8 cellular contexts compared by ENCODE assay signal in genomic region chr2:20649586-20650375, GRCh38. TPM values are rescaled to one million over a fixed set of nuclear protein-coding genes. Genes with fewer than 3 reads are reported as not detected.
DNase-seq lines count a peak whose midpoint lies in the region; ATAC-seq and TF ChIP-seq lines count a peak whose summit lies in the region.

No MANE protein-coding gene starts in this region.

- DNase-seq in Right ventricle myocardium inferior (ENCODE audit: missing footprints) (peak; percentile 63), cardiac septum (ENCODE audit: low spot score) (no peak), vagina (ENCODE audit: extremely low spot score in 2 of 2) (no peak), OCI-M2 (lab: John Stamatoyannopoulos, UW; ENCODE audit: unreplicated experiment) (no peak)
- no peak for DNase-seq in central memory CD8-positive, alpha-beta T cell (ENCODE audit: low spot score in 2 of 2)

- no peak overlapping the region for H3K27ac ChIP-seq in mesodermal cell (ENCODE audit: low read depth, low read length, severe bottlenecking)
- H3K27ac ChIP-seq in vagina: peak overlapping the region; percentile 96

- no peaks in the 10 kb centered on the region for H3K27me3 ChIP-seq in vagina

- peaks cover 10% of the 10 kb centered on the region for H3K36me3 Mint-ChIP-seq in central memory CD8-positive, alpha-beta T cell (ENCODE audit: insufficient read depth)

- peak overlapping the region; percentile 81 for H3K4me3 Mint-ChIP-seq in central memory CD8-positive, alpha-beta T cell

- H3K27me3 Mint-ChIP-seq in central memory CD8-positive, alpha-beta T cell: no peaks in the 10 kb centered on the region

- 91 to 92% methylated on average over 7 to 15 of the region's 17 CpGs for WGBS in mesodermal cell (ENCODE audit: insufficient coverage in 2 of 2), 2 experiments

- peaks cover 13% of the 10 kb centered on the region for H3K4me1 ChIP-seq in mesodermal cell (ENCODE audit: control insufficient read depth, insufficient read depth, low read length, poor library complexity, severe bottlenecking)
- peaks cover 41% of the 10 kb centered on the region for H3K4me1 ChIP-seq in vagina

- intact Hi-C loops in Right ventricle myocardium inferior (cut with DNase I): no loop called here
- intact Hi-C loops in cardiac septum (cut with DNase I): no loop called here
- intact Hi-C loops in vagina (cut with DNase I): no loop called here

- peak overlapping the region; percentile 92 for H3K27ac Mint-ChIP-seq in central memory CD8-positive, alpha-beta T cell (ENCODE audit: low read depth)

- ATAC-seq in Right ventricle myocardium inferior (no peak), HG02678 (IDR thresholded peaks at IDR 0.05; ENCODE audit: unreplicated experiment) (no peak), HG03159 (IDR thresholded peaks at IDR 0.05; ENCODE audit: unreplicated experiment) (no peak)
- no peak for ATAC-seq in central memory CD8-positive, alpha-beta T cell (replicated peaks; ENCODE audit: extremely low read depth, poor library complexity, severe bottlenecking)

- H3K36me3 ChIP-seq in mesodermal cell (ENCODE audit: control insufficient read depth, insufficient read depth, low read length) (peaks cover 4% of the 10 kb centered on the region), vagina (peaks cover 0 to 10% of the 10 kb centered on the region in 2 donors)

- peak overlapping the region; percentile 76 for H3K4me3 ChIP-seq in mesodermal cell (ENCODE audit: extremely low read depth, insufficient read depth, low read length, poor library complexity, severe bottlenecking)
- peak overlapping the region; percentile 72 to 91 for H3K4me3 ChIP-seq in vagina

- H3K9me3 Mint-ChIP-seq in central memory CD8-positive, alpha-beta T cell: no peaks in the 10 kb centered on the region

- H3K4me1 Mint-ChIP-seq in central memory CD8-positive, alpha-beta T cell: peaks cover 35% of the 10 kb centered on the region

- TF ChIP-seq POLR2A in vagina (IDR thresholded peaks at IDR 0.05): no peak

- no peak for TF ChIP-seq CTCF in vagina (IDR thresholded peaks at IDR 0.05)

- H3K9me3 ChIP-seq in mesodermal cell (ENCODE audit: control insufficient read depth, low read length): no peaks in the 10 kb centered on the region
- no peaks in the 10 kb centered on the region for H3K9me3 ChIP-seq in vagina

RNA-seq across cellular contexts. Expression of gene HS1BP3, which starts 1.1 kb away (rescaled TPM):
- 20.1 TPM for total RNA-seq in Right ventricle myocardium inferior
- 15.6 TPM for total RNA-seq in cardiac septum
- polyA plus RNA-seq in mesodermal cell (2013, experiment 1 of 2): 22.0 TPM
- 18.7 TPM for polyA plus RNA-seq in mesodermal cell (2013, experiment 2 of 2)
- total RNA-seq in vagina: 23.1 TPM

RNA-seq across cellular contexts. Expression of gene GDF7, which starts 17.2 kb away (rescaled TPM):
- total RNA-seq in Right ventricle myocardium inferior (0.46 TPM), cardiac septum (0.94 TPM), vagina (9.3 TPM)
- polyA plus RNA-seq in mesodermal cell (2013, experiment 1 of 2): 1.9 TPM
- polyA plus RNA-seq in mesodermal cell (2013, experiment 2 of 2): 3.3 TPM
